In the genomic region with DNA sequence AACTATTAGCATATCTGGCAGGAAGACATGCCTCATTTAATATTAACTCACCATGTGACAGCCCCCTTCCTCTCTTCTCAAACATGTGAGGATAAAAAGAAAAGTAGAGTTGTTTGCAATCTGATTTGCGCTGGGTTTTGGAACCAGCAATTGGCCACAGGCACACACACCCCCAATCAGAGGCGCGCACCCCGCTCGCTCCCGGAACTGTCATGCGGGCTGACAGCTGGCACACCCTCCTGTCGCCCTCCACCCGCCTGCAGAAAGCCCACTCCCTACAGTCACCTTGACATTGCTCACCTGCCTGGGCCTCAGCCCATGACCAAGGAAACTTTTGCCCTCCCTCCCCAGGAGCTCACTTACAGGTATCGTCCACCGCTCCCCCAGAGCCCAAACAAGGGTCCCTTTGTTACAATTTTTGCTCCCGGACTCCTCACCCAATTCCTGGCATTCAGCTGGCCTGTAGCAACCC, we compare ENCODE assay signal across 8 cellular contexts. TPM values are rescaled to one million over a fixed set of nuclear protein-coding genes. Genes with fewer than 3 reads are reported as not detected.
DNase-seq lines count a peak whose midpoint lies in the region; ATAC-seq, FAIRE-seq and TF ChIP-seq lines count a peak whose summit lies in the region.

No MANE protein-coding gene starts in this region.

- H3K9me2 ChIP-seq in DOHH2 (replicated peaks; ENCODE audit: control insufficient read depth, low read length) = no peaks in the 10 kb centered on the region

- no peaks in the 10 kb centered on the region for H3K36me3 Mint-ChIP-seq in immature natural killer cell

- H3K79me2 ChIP-seq in DOHH2 (ENCODE audit: control insufficient read depth, low read length) = peaks cover 3% of the 10 kb centered on the region; the same call in 1 of the 2 replicates

- no peak overlapping the region; the same call in 1 of the 2 replicates for H3K27ac ChIP-seq in DOHH2 (ENCODE audit: low read depth, low read length)
- peak overlapping the region in 20 of 21 experiments; percentile 78 to 97 (median 94) for H3K27ac ChIP-seq in skin epidermis

- TF ChIP-seq CTCF in DOHH2 (IDR thresholded peaks at IDR 0.05; ENCODE audit: low read depth, low read length, poor library complexity, severe bottlenecking) (no peak), astrocyte of the spinal cord (IDR thresholded peaks at IDR 0.05; ENCODE audit: low read depth, low read length) (no peak)

- TF ChIP-seq POLR2A in GM12892 (IDR thresholded peaks at IDR 0.05; ENCODE audit: low read depth, low read length) = no peak

- in situ Hi-C loops in astrocyte of the spinal cord (cut with HindIII; ENCODE audit: low sequenced_read_pairs) = no loop called here

- no peaks in the 10 kb centered on the region for H3K36me3 ChIP-seq in DOHH2 (ENCODE audit: control insufficient read depth, low read length)

- peaks cover 12% of the 10 kb centered on the region for H3K27me3 ChIP-seq in DOHH2 (ENCODE audit: control insufficient read depth, low read length)

- no peaks in the 10 kb centered on the region for H4K20me1 ChIP-seq in DOHH2 (ENCODE audit: control insufficient read depth, insufficient read depth, low read depth, low read length)

- H3K4me1 ChIP-seq in DOHH2 (ENCODE audit: control insufficient read depth, low read length) = peaks cover 34% of the 10 kb centered on the region

- peaks cover 14% of the 10 kb centered on the region for H3F3A ChIP-seq in DOHH2 (ENCODE audit: control insufficient read depth, insufficient read depth)

- H3K4me2 ChIP-seq in DOHH2 (ENCODE audit: low read length) = peak overlapping the region; percentile 95

- H3K4me3 Mint-ChIP-seq in immature natural killer cell = peak overlapping the region; percentile 74 to 86 (median 79)

- H3K4me3 ChIP-seq in DOHH2 (ENCODE audit: low read length) = peak overlapping the region; percentile 79
- H3K4me3 ChIP-seq in astrocyte of the spinal cord (ENCODE audit: low read depth, low read length) = peak overlapping the region; percentile 71
- peak overlapping the region; percentile 62 to 82 (median 72) for H3K4me3 ChIP-seq in skin epidermis

- DNase-seq in NCI-H2081 (lab: John Stamatoyannopoulos, UW) (peak; percentile 51 to 83), astrocyte of the spinal cord (ENCODE audit: low read depth, low spot score) (no peak), immature natural killer cell (peak in 1 of 3 donors; percentile 2), GM12892 (ENCODE audit: insufficient read length) (no peak), retina (no peak)

- FAIRE-seq in GM12892 (lab: Jason Lieb, UNC) = no peak

- H3K9me3 ChIP-seq in DOHH2 (ENCODE audit: control insufficient read depth, insufficient read depth, low read length) = no peaks in the 10 kb centered on the region

- no peak overlapping the region for H3K27ac Mint-ChIP-seq in immature natural killer cell

- peaks cover 10 to 11% of the 10 kb centered on the region in 2 donors for H3K4me1 Mint-ChIP-seq in immature natural killer cell

- no peak for ATAC-seq in GM19463 (IDR thresholded peaks at IDR 0.05; ENCODE audit: unreplicated experiment)

- peaks cover 0 to 5% (median 0%) of the 10 kb centered on the region in 6 donors for H3K9me3 Mint-ChIP-seq in immature natural killer cell

- H3K27me3 Mint-ChIP-seq in immature natural killer cell (ENCODE audit: low read depth in 3 of 3) = peaks cover 6 to 15% (median 10%) of the 10 kb centered on the region in 3 donors

RNA-seq across cellular contexts. Expression of gene COBLL1, which starts 1.1 kb away (rescaled TPM):
- polyA plus RNA-seq in immature natural killer cell = 1 to 10 TPM in 1 of 3 donors, under 1 TPM in 1, not detected in 1; 0.04 to 1.4 TPM
- polyA plus RNA-seq in GM12892 (2012; ENCODE audit: missing spikeins) = not detected

Comparison
In these comparisons a context has a peak if more than half of its experiments do, and no peak if none do; other contexts are left out.
1. DNase-seq: peak in NCI-H2081 (2 of 2); none in astrocyte of the spinal cord (single experiment), GM12892 (single experiment) and retina (single experiment).
2. Peak in every context shown above with its lines, with median percentiles within 50 percentile points of each other: H3K4me3 ChIP-seq.